ENCODE assay signal across 24 cellular contexts in genomic region chr7:3909128-3909527, GRCh38.
"Had no signal": no experiment of that assay in that cellular context is flagged by ENCODE, and none has a peak within 500 bp of the region (broad histone marks: within the 10 kb centered on the region; RNA-seq: fewer than 3 reads in every experiment).

No MANE protein-coding gene starts in this region.

- H3K4me1 ChIP-seq: psoas muscle, vagina had no signal

- H3K4me1 Mint-ChIP-seq: memory B cell, naive B cell had no signal

- ATAC-seq: left lobe of liver; natural killer cell treated with Interleukin-12 subunit alpha and Interleukin-12 subunit beta and Interleukin-15 and Interleukin-18, amount 100 ng/mL, for 72 hours; psoas muscle; right cardiac atrium; stimulated activated naive B cell treated with anti-CD40 and anti-IgM and Interleukin-4, amounts not matched to agents 10 μg/mL and 1 μg/mL and 100 μg/mL, for 72 hours had no signal

- H3K4me3 Mint-ChIP-seq: memory B cell; naive B cell; natural killer cell treated with Interleukin-12 subunit alpha and Interleukin-12 subunit beta and Interleukin-15 and Interleukin-18, amount 100 ng/mL, for 72 hours; stimulated activated naive B cell treated with anti-CD40 and anti-IgM and Interleukin-4, amounts not matched to agents 10 μg/mL and 1 μg/mL and 100 μg/mL, for 72 hours; stimulated activated naive CD8-positive, alpha-beta T cell treated with anti-CD3 and anti-CD28 coated beads, Interleukin-15, Interleukin-2, amounts not matched to agents 100 ng/mL and 50 ng/mL, for 24 hours; type B pancreatic cell had no signal

- DNase-seq: dermis blood vessel endothelial cell; effector memory CD4-positive, alpha-beta T cell; erythroblast; esophagus squamous epithelium; head of caudate nucleus; kidney; naive B cell; occipital lobe; ovary; posterior cingulate gyrus; psoas muscle; right cardiac atrium; spleen; stimulated activated CD4-positive, alpha-beta T cell treated with anti-CD3 and anti-CD28 coated beads, Interleukin-4, amount 100 ng/mL, for 4 hours; stimulated activated naive B cell treated with anti-CD40 and anti-IgM and Interleukin-4, amounts not matched to agents 10 μg/mL and 1 μg/mL and 100 μg/mL, for 72 hours had no signal

- H3K27ac Mint-ChIP-seq: memory B cell; naive B cell; natural killer cell treated with Interleukin-12 subunit alpha and Interleukin-12 subunit beta and Interleukin-15 and Interleukin-18, amount 100 ng/mL, for 72 hours; stimulated activated naive B cell treated with anti-CD40 and anti-IgM and Interleukin-4, amounts not matched to agents 10 μg/mL and 1 μg/mL and 100 μg/mL, for 72 hours; stimulated activated naive CD8-positive, alpha-beta T cell treated with anti-CD3 and anti-CD28 coated beads, Interleukin-15, Interleukin-2, amounts not matched to agents 100 ng/mL and 50 ng/mL, for 24 hours; type B pancreatic cell had no signal

- H3K27me3 Mint-ChIP-seq: type B pancreatic cell had no signal

- H3K36me3 ChIP-seq: esophagus squamous epithelium, ovary, spleen, vagina had no signal

- H3K9me3 Mint-ChIP-seq: memory B cell; natural killer cell treated with Interleukin-12 subunit alpha and Interleukin-12 subunit beta and Interleukin-15 and Interleukin-18, amount 100 ng/mL, for 72 hours; stimulated activated naive CD8-positive, alpha-beta T cell treated with anti-CD3 and anti-CD28 coated beads, Interleukin-15, Interleukin-2, amounts not matched to agents 100 ng/mL and 50 ng/mL, for 24 hours; type B pancreatic cell had no signal

- H3K27ac ChIP-seq: coronary artery, esophagus squamous epithelium, ovary, psoas muscle, skin epidermis, spleen, vagina had no signal

- H3K4me3 ChIP-seq: coronary artery, esophagus squamous epithelium, lung, ovary, psoas muscle, skin epidermis, spleen, vagina had no signal

- H3K27me3 ChIP-seq: ovary, vagina had no signal

- H3K36me3 Mint-ChIP-seq: memory B cell; naive B cell; natural killer cell treated with Interleukin-12 subunit alpha and Interleukin-12 subunit beta and Interleukin-15 and Interleukin-18, amount 100 ng/mL, for 72 hours; stimulated activated naive B cell treated with anti-CD40 and anti-IgM and Interleukin-4, amounts not matched to agents 10 μg/mL and 1 μg/mL and 100 μg/mL, for 72 hours; type B pancreatic cell had no signal

- H3K9me3 ChIP-seq: esophagus squamous epithelium, ovary, psoas muscle, spleen, vagina had no signal
